In the genomic region with DNA sequence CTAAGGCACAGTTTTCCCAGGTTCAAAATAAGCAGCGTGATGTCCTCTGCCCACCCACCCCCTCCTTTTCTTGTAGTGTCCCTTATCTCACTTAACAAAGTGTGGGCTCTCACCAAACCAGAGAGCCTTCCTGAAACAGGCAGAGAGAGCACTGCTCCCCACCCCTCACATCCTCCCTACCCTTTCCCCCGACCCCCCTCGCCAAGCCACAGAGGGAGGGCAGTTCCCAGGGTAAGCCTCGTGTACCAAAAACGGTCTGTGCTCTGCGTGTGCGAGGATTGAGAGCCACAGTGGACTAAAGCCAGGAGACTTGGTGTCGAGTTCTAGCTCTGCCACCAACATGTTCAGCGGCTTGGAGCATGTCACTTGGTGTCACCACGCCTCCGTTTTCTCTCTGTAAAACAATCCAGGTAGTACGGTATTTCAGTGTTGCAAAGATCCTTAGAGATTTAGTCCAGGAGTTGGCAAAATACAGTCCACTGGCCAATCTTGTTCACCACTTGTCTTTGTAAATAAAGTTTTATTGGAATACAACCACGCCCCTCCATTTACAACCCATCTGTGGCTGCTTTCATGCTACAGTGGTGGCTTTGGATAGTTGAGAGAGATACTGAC, we compare ENCODE assay signal across 1 cellular context.
TF ChIP-seq lines count a peak whose summit lies in the region.

No MANE protein-coding gene starts in this region.

TF ChIP-seq in K562, 482 proteins besides CTCF, POLR2A, EP300 and RAD21 (continued from another document and continues in another):
- TF ChIP-seq AFF1 (IDR thresholded peaks at IDR 0.05; ENCODE audit: low read depth in 1 of 2, partially characterized antibody in 2 of 2) (peak in 1 of 2 experiments; percentile 68), GATAD2B (IDR thresholded peaks at IDR 0.05; ENCODE audit: borderline replicate concordance) (peak; percentile 26; the same call in 1 of the 2 replicates), DDX20 (tag; IDR thresholded peaks at IDR 0.05; ENCODE audit: low read depth) (peak; percentile 62; the same call in 1 of the 2 replicates), MLX (CRISPR knock-in tag; conservative IDR thresholded peaks at IDR 0.05) (0 out of 4 replicates have a peak, but pooled peaks of 1 of the 2 experiments have one; percentile 45), TBL1XR1 (IDR thresholded peaks at IDR 0.05; ENCODE audit: low read length in 2 of 2) (0 out of 4 replicates have a peak, but pooled peaks of 1 of the 2 experiments have one; percentile 40), RBFOX2 (IDR thresholded peaks at IDR 0.05; ENCODE audit: low read depth, low read length) (peak; percentile 63; the same call in 1 of the 2 replicates), HDAC1 (IDR thresholded peaks at IDR 0.05) (0 out of 4 replicates have a peak, but pooled peaks of 1 of the 2 experiments have one; percentile 32), KLF1 (tag; IDR thresholded peaks at IDR 0.05) (peak; percentile 89), ZBTB40 (IDR thresholded peaks at IDR 0.05) (peak; percentile 100), ZBTB40 (CRISPR knock-in tag; IDR thresholded peaks at IDR 0.05) (peak; percentile 99), CBFA2T3 (IDR thresholded peaks at IDR 0.05) (peak; percentile 38), HNRNPUL1 (IDR thresholded peaks at IDR 0.05; ENCODE audit: low read length) (no peak), NR2C1 (IDR thresholded peaks at IDR 0.05) (0 out of 2 replicates have a peak, but pooled peaks have one; percentile 7), NR2C1 (tag; IDR thresholded peaks at IDR 0.05) (0 out of 2 replicates have a peak, but pooled peaks have one; percentile 32), MNT (conservative IDR thresholded peaks at IDR 0.05) (peak; percentile 36 to 73; a peak in 3 of 4 replicates), ARID1B (IDR thresholded peaks at IDR 0.05) (peak; percentile 44; the same call in 1 of the 2 replicates), NFRKB (IDR thresholded peaks at IDR 0.05; ENCODE audit: low read depth) (peak; percentile 59), ARNT (IDR thresholded peaks at IDR 0.05) (peak in 1 of 2 experiments; percentile 61; a peak in 2 of 4 replicates), DPF2 (IDR thresholded peaks at IDR 0.05) (0 out of 2 replicates have a peak, but pooled peaks have one; percentile 39), RBM22 (IDR thresholded peaks at IDR 0.05; ENCODE audit: low read depth, low read length, poor library complexity, severe bottlenecking) (no peak), NCOR1 (IDR thresholded peaks at IDR 0.05) (peak; percentile 29; the same call in 1 of the 2 replicates), KLF13 (tag; IDR thresholded peaks at IDR 0.05; ENCODE audit: borderline replicate concordance, low read depth) (peak; percentile 96), ADNP (tag; IDR thresholded peaks at IDR 0.05) (no peak; the same call in 1 of the 2 replicates), MTA3 (IDR thresholded peaks at IDR 0.05; ENCODE audit: borderline replicate concordance) (peak; percentile 68), RNF2 (IDR thresholded peaks at IDR 0.05) (peak; percentile 15; the same call in 1 of the 2 replicates), FOXA3 (CRISPR knock-in tag; conservative IDR thresholded peaks at IDR 0.05 in 1 of 2, IDR thresholded peaks at IDR 0.05 in 1 of 2) (0 out of 4 replicates have a peak, but pooled peaks of 1 of the 2 experiments have one; percentile 14), CREM (IDR thresholded peaks at IDR 0.05; ENCODE audit: low read depth) (0 out of 2 replicates have a peak, but pooled peaks have one; percentile 6), COPS2 (conservative IDR thresholded peaks at IDR 0.05) (no peak), PTTG1 (tag; IDR thresholded peaks at IDR 0.05; ENCODE audit: low read depth) (peak; percentile 22; the same call in 1 of the 2 replicates), ZNF274 (IDR thresholded peaks at IDR 0.05; ENCODE audit: borderline replicate concordance, low read depth, low read length) (no peak)
- TF ChIP-seq, protein P1, sequence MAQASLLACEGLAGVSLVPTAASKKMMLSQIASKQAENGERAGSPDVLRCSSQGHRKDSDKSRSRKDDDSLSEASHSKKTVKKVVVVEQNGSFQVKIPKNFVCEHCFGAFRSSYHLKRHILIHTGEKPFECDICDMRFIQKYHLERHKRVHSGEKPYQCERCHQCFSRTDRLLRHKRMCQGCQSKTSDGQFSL (CRISPR knock-in tag; IDR thresholded peaks at IDR 0.05): 0 out of 2 replicates have a peak, but pooled peaks have one; percentile 33
- TF ChIP-seq, protein P1 (tag; IDR thresholded peaks at IDR 0.05): 0 out of 4 replicates have a peak, but pooled peaks of 1 of the 2 experiments have one; percentile 11
- TF ChIP-seq, protein P2, sequence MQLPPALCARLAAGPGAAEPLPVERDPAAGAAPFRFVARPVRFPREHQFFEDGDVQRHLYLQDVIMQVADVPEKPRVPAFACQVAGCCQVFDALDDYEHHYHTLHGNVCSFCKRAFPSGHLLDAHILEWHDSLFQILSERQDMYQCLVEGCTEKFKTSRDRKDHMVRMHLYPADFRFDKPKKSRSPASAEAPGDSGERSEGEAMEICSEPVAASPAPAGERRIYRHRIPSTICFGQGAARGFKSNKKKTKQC (CRISPR knock-in tag; IDR thresholded peaks at IDR 0.05): 0 out of 2 replicates have a peak, but pooled peaks have one; percentile 29
- TF ChIP-seq, protein P3, sequence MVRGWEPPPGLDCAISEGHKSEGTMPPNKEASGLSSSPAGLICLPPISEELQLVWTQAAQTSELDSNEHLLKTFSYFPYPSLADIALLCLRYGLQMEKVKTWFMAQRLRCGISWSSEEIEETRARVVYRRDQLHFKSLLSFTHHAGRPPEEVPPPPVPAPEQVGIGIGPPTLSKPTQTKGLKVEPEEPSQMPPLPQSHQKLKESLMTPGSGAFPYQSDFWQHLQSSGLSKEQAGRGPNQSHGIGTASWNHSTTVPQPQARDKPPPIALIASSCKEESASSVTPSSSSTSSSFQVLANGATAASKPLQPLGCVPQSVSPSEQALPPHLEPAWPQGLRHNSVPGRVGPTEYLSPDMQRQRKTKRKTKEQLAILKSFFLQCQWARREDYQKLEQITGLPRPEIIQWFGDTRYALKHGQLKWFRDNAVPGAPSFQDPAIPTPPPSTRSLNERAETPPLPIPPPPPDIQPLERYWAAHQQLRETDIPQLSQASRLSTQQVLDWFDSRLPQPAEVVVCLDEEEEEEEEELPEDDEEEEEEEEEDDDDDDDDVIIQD (CRISPR knock-in tag; IDR thresholded peaks at IDR 0.05): peak; percentile 86; the same call in 1 of the 2 replicates
- TF ChIP-seq, protein P4, sequence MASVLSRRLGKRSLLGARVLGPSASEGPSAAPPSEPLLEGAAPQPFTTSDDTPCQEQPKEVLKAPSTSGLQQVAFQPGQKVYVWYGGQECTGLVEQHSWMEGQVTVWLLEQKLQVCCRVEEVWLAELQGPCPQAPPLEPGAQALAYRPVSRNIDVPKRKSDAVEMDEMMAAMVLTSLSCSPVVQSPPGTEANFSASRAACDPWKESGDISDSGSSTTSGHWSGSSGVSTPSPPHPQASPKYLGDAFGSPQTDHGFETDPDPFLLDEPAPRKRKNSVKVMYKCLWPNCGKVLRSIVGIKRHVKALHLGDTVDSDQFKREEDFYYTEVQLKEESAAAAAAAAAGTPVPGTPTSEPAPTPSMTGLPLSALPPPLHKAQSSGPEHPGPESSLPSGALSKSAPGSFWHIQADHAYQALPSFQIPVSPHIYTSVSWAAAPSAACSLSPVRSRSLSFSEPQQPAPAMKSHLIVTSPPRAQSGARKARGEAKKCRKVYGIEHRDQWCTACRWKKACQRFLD (CRISPR knock-in tag; IDR thresholded peaks at IDR 0.05): peak; percentile 90
